8 cellular contexts compared by ENCODE assay signal in genomic region chr15:70488002-70488605, GRCh38.
DNase-seq lines count a peak whose midpoint lies in the region; ATAC-seq and TF ChIP-seq lines count a peak whose summit lies in the region.

No MANE protein-coding gene starts in this region.

- H3K27ac Mint-ChIP-seq in activated CD8-positive, alpha-beta T cell treated with anti-CD3 and anti-CD28 coated beads for 36 hours = no peak overlapping the region
- H3K27ac Mint-ChIP-seq in effector memory CD8-positive, alpha-beta T cell = peak overlapping the region in 1 of 2 donors; percentile 15
- no peak overlapping the region for H3K27ac Mint-ChIP-seq in mesothelial cell of epicardium
- peak overlapping the region; percentile 86 for H3K27ac Mint-ChIP-seq in stimulated activated effector memory CD8-positive, alpha-beta T cell treated with anti-CD3 and anti-CD28 coated beads, Interleukin-12 subunit alpha, Interleukin-12 subunit beta, amount 100 ng/mL, for 72 hours

- TF ChIP-seq CTCF in 22Rv1 (IDR thresholded peaks at IDR 0.05) (peak; percentile 91), GM12873 (IDR thresholded peaks at IDR 0.05; ENCODE audit: insufficient read depth, low read depth, low read length, missing control alignments) (peak; percentile 96), mesothelial cell of epicardium (IDR thresholded peaks at IDR 0.05; ENCODE audit: unreplicated experiment) (peak; percentile 98)
- peak; percentile 92 for TF ChIP-seq CTCF in activated CD8-positive, alpha-beta T cell treated with anti-CD3 and anti-CD28 coated beads for 36 hours (IDR thresholded peaks at IDR 0.05)

- no peak overlapping the region for H3K4me3 Mint-ChIP-seq in activated CD8-positive, alpha-beta T cell treated with anti-CD3 and anti-CD28 coated beads for 36 hours
- H3K4me3 Mint-ChIP-seq in effector memory CD8-positive, alpha-beta T cell = peak overlapping the region; percentile 17 to 54
- no peak overlapping the region for H3K4me3 Mint-ChIP-seq in mesothelial cell of epicardium
- H3K4me3 Mint-ChIP-seq in stimulated activated effector memory CD8-positive, alpha-beta T cell treated with anti-CD3 and anti-CD28 coated beads, Interleukin-12 subunit alpha, Interleukin-12 subunit beta, amount 100 ng/mL, for 72 hours = no peak overlapping the region

- ATAC-seq in activated CD8-positive, alpha-beta T cell treated with anti-CD3 and anti-CD28 coated beads for 36 hours = no peak
- ATAC-seq in effector memory CD8-positive, alpha-beta T cell (replicated peaks) = no peak
- no peak for ATAC-seq in stimulated activated effector memory CD8-positive, alpha-beta T cell treated with anti-CD3 and anti-CD28 coated beads, Interleukin-12 subunit alpha, Interleukin-12 subunit beta, amount 100 ng/mL, for 72 hours
- no peak for ATAC-seq in HG02623 (IDR thresholded peaks at IDR 0.05; ENCODE audit: unreplicated experiment)

- H3K9me3 Mint-ChIP-seq in activated CD8-positive, alpha-beta T cell treated with anti-CD3 and anti-CD28 coated beads for 36 hours = no peaks in the 10 kb centered on the region
- H3K9me3 Mint-ChIP-seq in effector memory CD8-positive, alpha-beta T cell = no peaks in the 10 kb centered on the region
- H3K9me3 Mint-ChIP-seq in mesothelial cell of epicardium = no peaks in the 10 kb centered on the region
- H3K9me3 Mint-ChIP-seq in stimulated activated effector memory CD8-positive, alpha-beta T cell treated with anti-CD3 and anti-CD28 coated beads, Interleukin-12 subunit alpha, Interleukin-12 subunit beta, amount 100 ng/mL, for 72 hours = no peaks in the 10 kb centered on the region

- peaks cover 31% of the 10 kb centered on the region for H3K27me3 Mint-ChIP-seq in activated CD8-positive, alpha-beta T cell treated with anti-CD3 and anti-CD28 coated beads for 36 hours
- peaks cover 0 to 24% of the 10 kb centered on the region in 2 donors for H3K27me3 Mint-ChIP-seq in effector memory CD8-positive, alpha-beta T cell
- peaks cover 75% of the 10 kb centered on the region for H3K27me3 Mint-ChIP-seq in mesothelial cell of epicardium (ENCODE audit: low read depth)

- CTCF ChIA-PET in activated CD8-positive, alpha-beta T cell treated with anti-CD3 and anti-CD28 coated beads for 36 hours (lab: Charles Lee) = interaction anchor here (0.7 to 5.3 kb wide), 39 partner anchors 10 to 1023 kb away, joined by 3 to 36 read pairs (median 4); no protein-coding TSS in a partner anchor

- POLR2A ChIA-PET in activated CD8-positive, alpha-beta T cell treated with anti-CD3 and anti-CD28 coated beads for 36 hours (lab: Charles Lee) = interaction anchor here (0.9 to 1.3 kb wide), 5 partner anchors 13 to 41 kb away, joined by 3 to 4 read pairs (median 3); no protein-coding TSS in a partner anchor

- no peak overlapping the region for H3K27ac ChIP-seq in 22Rv1

- H3K36me3 Mint-ChIP-seq in activated CD8-positive, alpha-beta T cell treated with anti-CD3 and anti-CD28 coated beads for 36 hours (ENCODE audit: low read depth) = no peaks in the 10 kb centered on the region
- peaks cover 24% of the 10 kb centered on the region for H3K36me3 Mint-ChIP-seq in effector memory CD8-positive, alpha-beta T cell (ENCODE audit: insufficient read depth)
- no peaks in the 10 kb centered on the region for H3K36me3 Mint-ChIP-seq in mesothelial cell of epicardium
- H3K36me3 Mint-ChIP-seq in stimulated activated effector memory CD8-positive, alpha-beta T cell treated with anti-CD3 and anti-CD28 coated beads, Interleukin-12 subunit alpha, Interleukin-12 subunit beta, amount 100 ng/mL, for 72 hours = peaks cover 59% of the 10 kb centered on the region

- intact Hi-C loops in activated CD8-positive, alpha-beta T cell treated with anti-CD3 and anti-CD28 coated beads for 36 hours (cut with micrococcal nuclease) = loop anchor here (5.0 to 10.0 kb wide), 3 partner anchors 183 to 731 kb away; no protein-coding TSS in a partner anchor

- peaks cover 59% of the 10 kb centered on the region for H3K4me1 Mint-ChIP-seq in activated CD8-positive, alpha-beta T cell treated with anti-CD3 and anti-CD28 coated beads for 36 hours (ENCODE audit: low read depth)
- peaks cover 65 to 68% of the 10 kb centered on the region in 2 donors for H3K4me1 Mint-ChIP-seq in effector memory CD8-positive, alpha-beta T cell (ENCODE audit: low read depth in 2 of 2)
- peaks cover 15% of the 10 kb centered on the region for H3K4me1 Mint-ChIP-seq in mesothelial cell of epicardium
- peaks cover 95% of the 10 kb centered on the region for H3K4me1 Mint-ChIP-seq in stimulated activated effector memory CD8-positive, alpha-beta T cell treated with anti-CD3 and anti-CD28 coated beads, Interleukin-12 subunit alpha, Interleukin-12 subunit beta, amount 100 ng/mL, for 72 hours

- DNase-seq in NCI-H748 (lab: John Stamatoyannopoulos, UW; ENCODE audit: unreplicated experiment) (peak; percentile 48), mesothelial cell of epicardium (ENCODE audit: low spot score in 2 of 2, unreplicated experiment in 2 of 2) (peak; percentile 38 to 84)
- peak; percentile 82 for DNase-seq in activated CD8-positive, alpha-beta T cell treated with anti-CD3 and anti-CD28 coated beads for 36 hours
- peak; percentile 67 to 77 (median 68) for DNase-seq in effector memory CD8-positive, alpha-beta T cell
- DNase-seq in stimulated activated effector memory CD8-positive, alpha-beta T cell treated with anti-CD3 and anti-CD28 coated beads, Interleukin-12 subunit alpha, Interleukin-12 subunit beta, amount 100 ng/mL, for 72 hours (ENCODE audit: low spot score in 2 of 2) = peak; percentile 66 to 88

Comparison
In these comparisons a context has a peak if more than half of its experiments do, and no peak if none do; other contexts are left out.
1. H3K4me3 Mint-ChIP-seq: peak in effector memory CD8-positive, alpha-beta T cell (2 of 2); none in activated CD8-positive, alpha-beta T cell treated with anti-CD3 and anti-CD28 coated beads for 36 hours (single experiment), mesothelial cell of epicardium (single experiment) and stimulated activated effector memory CD8-positive, alpha-beta T cell treated with anti-CD3 and anti-CD28 coated beads, Interleukin-12 subunit alpha, Interleukin-12 subunit beta, amount 100 ng/mL, for 72 hours (single experiment).
2. Peak in every context shown above with its lines, with median percentiles within 50 percentile points of each other: CTCF ChIP-seq and DNase-seq.